Comparison of ENCODE assay signal across 8 cellular contexts in the genomic region with DNA sequence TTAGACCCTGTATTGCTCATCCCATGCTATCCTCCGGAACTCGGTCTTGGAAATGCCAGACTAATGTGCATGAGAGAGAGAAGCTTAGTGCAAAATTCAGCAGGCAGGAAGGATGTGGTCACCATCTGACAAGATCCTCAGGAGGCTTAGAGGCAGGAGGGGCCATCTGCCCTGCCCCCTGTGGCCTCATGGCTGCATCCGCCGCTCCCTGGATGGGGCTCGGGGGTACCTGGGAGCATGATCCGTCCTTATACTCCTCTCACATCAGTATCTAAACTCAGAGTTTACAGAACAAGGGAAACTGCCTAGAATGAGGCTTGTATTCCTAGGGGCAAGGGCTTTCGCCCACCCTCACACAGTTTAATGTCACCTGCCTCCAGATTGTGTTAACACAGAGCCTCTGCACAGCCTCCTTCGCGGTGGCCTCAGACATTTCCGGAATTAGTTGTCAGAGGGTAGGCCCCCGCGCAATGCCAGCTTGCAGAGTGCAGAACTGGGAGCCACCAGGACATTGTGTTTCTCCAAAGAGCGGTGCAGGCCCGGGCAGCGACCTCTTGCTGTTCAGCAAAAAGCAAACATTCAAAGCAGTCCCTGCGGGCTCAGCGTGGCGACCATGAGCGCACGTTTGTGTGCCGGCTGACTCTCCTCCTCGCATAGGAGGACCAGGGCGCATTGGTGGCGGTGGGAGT.
A peak's percentile ranks its signal among the peaks of the same experiment; 100 is the strongest.
DNase-seq lines count a peak whose midpoint lies in the region; ATAC-seq lines count a peak whose summit lies in the region.

No MANE protein-coding gene starts in this region.

- DNase-seq in CMK (ENCODE audit: low read depth): peak; percentile 44
- peak; percentile 97 for DNase-seq in KBM-7
- DNase-seq in activated CD4-positive, alpha-beta T cell treated with anti-CD3 and anti-CD28 coated beads, Interleukin-2, amount 50 U/mL, for 24 hours (ENCODE audit: low read depth in 1 of 2, low spot score in 1 of 2): peak; percentile 1 to 10
- peak in 40 of 42 donors; percentile 28 to 75 (median 48) for DNase-seq in head of caudate nucleus
- DNase-seq in AG20443 (ENCODE audit: low spot score): no peak
- DNase-seq in NCI-H2107 treated with DMSO at 0.1 percent for 48 hours (lab: John Stamatoyannopoulos, UW; ENCODE audit: unreplicated experiment): no peak
- no peak for DNase-seq in DMS79 (lab: John Stamatoyannopoulos, UW)

- intact Hi-C loops in head of caudate nucleus (cut with DNase I): no loop called here

- in situ Hi-C loops in KBM-7 (cut with MboI; ENCODE audit: low pct_unique_long_range_greater_than_20kb, low sequenced_read_pairs): loop anchor here (25.0 kb wide), 1 partner anchor 141 kb away; no protein-coding TSS in a partner anchor

- ATAC-seq in HG03442 (IDR thresholded peaks at IDR 0.05; ENCODE audit: unreplicated experiment): no peak

Comparison
In these comparisons a context has a peak if more than half of its experiments do, and no peak if none do; other contexts are left out.
1. DNase-seq: peak in CMK (single experiment), KBM-7 (single experiment), activated CD4-positive, alpha-beta T cell treated with anti-CD3 and anti-CD28 coated beads, Interleukin-2, amount 50 U/mL, for 24 hours (2 of 2) and head of caudate nucleus (40 of 42); none in AG20443 (single experiment), NCI-H2107 treated with DMSO at 0.1 percent for 48 hours (single experiment) and DMS79 (single experiment).